ENCODE assay signal across 1 cellular context in genomic region chr19:5719961-5720790, GRCh38.
TF ChIP-seq lines count a peak whose summit lies in the region.

Gene CATSPERD (plus strand): TSS chr19:5720637. CDS start chr19:5720738, 101 bp downstream.
A gene with protein sequence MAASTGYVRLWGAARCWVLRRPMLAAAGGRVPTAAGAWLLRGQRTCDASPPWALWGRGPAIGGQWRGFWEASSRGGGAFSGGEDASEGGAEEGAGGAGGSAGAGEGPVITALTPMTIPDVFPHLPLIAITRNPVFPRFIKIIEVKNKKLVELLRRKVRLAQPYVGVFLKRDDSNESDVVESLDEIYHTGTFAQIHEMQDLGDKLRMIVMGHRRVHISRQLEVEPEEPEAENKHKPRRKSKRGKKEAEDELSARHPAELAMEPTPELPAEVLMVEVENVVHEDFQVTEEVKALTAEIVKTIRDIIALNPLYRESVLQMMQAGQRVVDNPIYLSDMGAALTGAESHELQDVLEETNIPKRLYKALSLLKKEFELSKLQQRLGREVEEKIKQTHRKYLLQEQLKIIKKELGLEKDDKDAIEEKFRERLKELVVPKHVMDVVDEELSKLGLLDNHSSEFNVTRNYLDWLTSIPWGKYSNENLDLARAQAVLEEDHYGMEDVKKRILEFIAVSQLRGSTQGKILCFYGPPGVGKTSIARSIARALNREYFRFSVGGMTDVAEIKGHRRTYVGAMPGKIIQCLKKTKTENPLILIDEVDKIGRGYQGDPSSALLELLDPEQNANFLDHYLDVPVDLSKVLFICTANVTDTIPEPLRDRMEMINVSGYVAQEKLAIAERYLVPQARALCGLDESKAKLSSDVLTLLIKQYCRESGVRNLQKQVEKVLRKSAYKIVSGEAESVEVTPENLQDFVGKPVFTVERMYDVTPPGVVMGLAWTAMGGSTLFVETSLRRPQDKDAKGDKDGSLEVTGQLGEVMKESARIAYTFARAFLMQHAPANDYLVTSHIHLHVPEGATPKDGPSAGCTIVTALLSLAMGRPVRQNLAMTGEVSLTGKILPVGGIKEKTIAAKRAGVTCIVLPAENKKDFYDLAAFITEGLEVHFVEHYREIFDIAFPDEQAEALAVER (minus strand): TSS chr19:5720146. CDS start chr19:5720132, 14 bp downstream.

TF ChIP-seq in HepG2, 621 proteins besides CTCF, POLR2A, EP300 and RAD21 (continued from another document and continues in another):
- TF ChIP-seq, protein P1, sequence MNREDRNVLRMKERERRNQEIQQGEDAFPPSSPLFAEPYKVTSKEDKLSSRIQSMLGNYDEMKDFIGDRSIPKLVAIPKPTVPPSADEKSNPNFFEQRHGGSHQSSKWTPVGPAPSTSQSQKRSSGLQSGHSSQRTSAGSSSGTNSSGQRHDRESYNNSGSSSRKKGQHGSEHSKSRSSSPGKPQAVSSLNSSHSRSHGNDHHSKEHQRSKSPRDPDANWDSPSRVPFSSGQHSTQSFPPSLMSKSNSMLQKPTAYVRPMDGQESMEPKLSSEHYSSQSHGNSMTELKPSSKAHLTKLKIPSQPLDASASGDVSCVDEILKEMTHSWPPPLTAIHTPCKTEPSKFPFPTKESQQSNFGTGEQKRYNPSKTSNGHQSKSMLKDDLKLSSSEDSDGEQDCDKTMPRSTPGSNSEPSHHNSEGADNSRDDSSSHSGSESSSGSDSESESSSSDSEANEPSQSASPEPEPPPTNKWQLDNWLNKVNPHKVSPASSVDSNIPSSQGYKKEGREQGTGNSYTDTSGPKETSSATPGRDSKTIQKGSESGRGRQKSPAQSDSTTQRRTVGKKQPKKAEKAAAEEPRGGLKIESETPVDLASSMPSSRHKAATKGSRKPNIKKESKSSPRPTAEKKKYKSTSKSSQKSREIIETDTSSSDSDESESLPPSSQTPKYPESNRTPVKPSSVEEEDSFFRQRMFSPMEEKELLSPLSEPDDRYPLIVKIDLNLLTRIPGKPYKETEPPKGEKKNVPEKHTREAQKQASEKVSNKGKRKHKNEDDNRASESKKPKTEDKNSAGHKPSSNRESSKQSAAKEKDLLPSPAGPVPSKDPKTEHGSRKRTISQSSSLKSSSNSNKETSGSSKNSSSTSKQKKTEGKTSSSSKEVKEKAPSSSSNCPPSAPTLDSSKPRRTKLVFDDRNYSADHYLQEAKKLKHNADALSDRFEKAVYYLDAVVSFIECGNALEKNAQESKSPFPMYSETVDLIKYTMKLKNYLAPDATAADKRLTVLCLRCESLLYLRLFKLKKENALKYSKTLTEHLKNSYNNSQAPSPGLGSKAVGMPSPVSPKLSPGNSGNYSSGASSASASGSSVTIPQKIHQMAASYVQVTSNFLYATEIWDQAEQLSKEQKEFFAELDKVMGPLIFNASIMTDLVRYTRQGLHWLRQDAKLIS (CRISPR knock-in tag; IDR thresholded peaks at IDR 0.05): 0 out of 2 replicates have a peak, but pooled peaks have one; percentile 29
- TF ChIP-seq ZNF292 (CRISPR knock-in tag; IDR thresholded peaks at IDR 0.05; ENCODE audit: borderline replicate concordance, low read depth): no peak
- TF ChIP-seq PHF21A (CRISPR knock-in tag; IDR thresholded peaks at IDR 0.05): peak; percentile 90
- peak; percentile 94 for TF ChIP-seq PHF8 (CRISPR knock-in tag; IDR thresholded peaks at IDR 0.05)
- TF ChIP-seq PAF1 (CRISPR knock-in tag; IDR thresholded peaks at IDR 0.05): no peak
- TF ChIP-seq ZNF75D (CRISPR knock-in tag; IDR thresholded peaks at IDR 0.05; ENCODE audit: borderline replicate concordance): peak; percentile 77; the same call in 1 of the 2 replicates
- peak; percentile 61; the same call in 1 of the 2 replicates for TF ChIP-seq MIER3 (CRISPR knock-in tag; IDR thresholded peaks at IDR 0.05; ENCODE audit: borderline replicate concordance)
- TF ChIP-seq ZNF781 (CRISPR knock-in tag; IDR thresholded peaks at IDR 0.05; ENCODE audit: borderline replicate concordance, not compliant biosample characterization): no peak
- TF ChIP-seq, protein P2, sequence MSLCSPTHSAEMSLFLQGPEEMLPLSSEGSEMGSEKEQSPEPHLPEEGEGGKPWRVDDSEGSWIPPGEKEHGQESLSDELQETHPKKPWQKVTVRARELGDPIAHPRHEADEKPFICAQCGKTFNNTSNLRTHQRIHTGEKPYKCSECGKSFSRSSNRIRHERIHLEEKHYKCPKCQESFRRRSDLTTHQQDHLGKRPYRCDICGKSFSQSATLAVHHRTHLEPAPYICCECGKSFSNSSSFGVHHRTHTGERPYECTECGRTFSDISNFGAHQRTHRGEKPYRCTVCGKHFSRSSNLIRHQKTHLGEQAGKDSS (CRISPR knock-in tag; IDR thresholded peaks at IDR 0.05; ENCODE audit: borderline replicate concordance, low read depth): peak; percentile 52; the same call in 1 of the 2 replicates
- no peak for TF ChIP-seq ZNF644 (CRISPR knock-in tag; IDR thresholded peaks at IDR 0.05; ENCODE audit: low read depth)
- peak; percentile 30; the same call in 1 of the 2 replicates for TF ChIP-seq DNMT1 (CRISPR knock-in tag; IDR thresholded peaks at IDR 0.05)
- TF ChIP-seq RFX3 (CRISPR knock-in tag; IDR thresholded peaks at IDR 0.05): no peak
- TF ChIP-seq ZNF34 (CRISPR knock-in tag; IDR thresholded peaks at IDR 0.05; ENCODE audit: borderline replicate concordance): no peak
- TF ChIP-seq RFXANK (CRISPR knock-in tag; IDR thresholded peaks at IDR 0.05): no peak; the same call in 1 of the 2 replicates
- peak; percentile 85 for TF ChIP-seq ZNF136 (CRISPR knock-in tag; IDR thresholded peaks at IDR 0.05; ENCODE audit: low read depth)
- no peak for TF ChIP-seq NR2F6 (IDR thresholded peaks at IDR 0.05)
- TF ChIP-seq NR2F6 (CRISPR knock-in tag; IDR thresholded peaks at IDR 0.05): peak; percentile 41; the same call in 1 of the 2 replicates
- TF ChIP-seq KDM2A (CRISPR knock-in tag; IDR thresholded peaks at IDR 0.05; ENCODE audit: borderline replicate concordance, low read depth): peak; percentile 95
- TF ChIP-seq ZNF121 (CRISPR knock-in tag; IDR thresholded peaks at IDR 0.05): peak; percentile 46; the same call in 1 of the 2 replicates
- TF ChIP-seq GTF3A (CRISPR knock-in tag; conservative IDR thresholded peaks at IDR 0.05): 0 out of 2 replicates have a peak, but pooled peaks have one; percentile 23
- TF ChIP-seq ZNF549 (CRISPR knock-in tag; IDR thresholded peaks at IDR 0.05): no peak; the same call in 1 of the 2 replicates
- TF ChIP-seq ZIK1 (CRISPR knock-in tag; IDR thresholded peaks at IDR 0.05; ENCODE audit: borderline replicate concordance, low read depth): peak; percentile 79; the same call in 1 of the 2 replicates
- TF ChIP-seq HHEX (CRISPR knock-in tag; IDR thresholded peaks at IDR 0.05): no peak
- no peak for TF ChIP-seq ZNF235 (CRISPR knock-in tag; IDR thresholded peaks at IDR 0.05; ENCODE audit: borderline replicate concordance)
- no peak for TF ChIP-seq NFIB (CRISPR knock-in tag; IDR thresholded peaks at IDR 0.05; ENCODE audit: borderline replicate concordance)
- TF ChIP-seq, protein P3, sequence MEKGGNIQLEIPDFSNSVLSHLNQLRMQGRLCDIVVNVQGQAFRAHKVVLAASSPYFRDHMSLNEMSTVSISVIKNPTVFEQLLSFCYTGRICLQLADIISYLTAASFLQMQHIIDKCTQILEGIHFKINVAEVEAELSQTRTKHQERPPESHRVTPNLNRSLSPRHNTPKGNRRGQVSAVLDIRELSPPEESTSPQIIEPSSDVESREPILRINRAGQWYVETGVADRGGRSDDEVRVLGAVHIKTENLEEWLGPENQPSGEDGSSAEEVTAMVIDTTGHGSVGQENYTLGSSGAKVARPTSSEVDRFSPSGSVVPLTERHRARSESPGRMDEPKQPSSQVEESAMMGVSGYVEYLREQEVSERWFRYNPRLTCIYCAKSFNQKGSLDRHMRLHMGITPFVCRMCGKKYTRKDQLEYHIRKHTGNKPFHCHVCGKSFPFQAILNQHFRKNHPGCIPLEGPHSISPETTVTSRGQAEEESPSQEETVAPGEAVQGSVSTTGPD (CRISPR knock-in tag; IDR thresholded peaks at IDR 0.05): no peak
- peak; percentile 94 for TF ChIP-seq ATF1 (CRISPR knock-in tag; IDR thresholded peaks at IDR 0.05)
- TF ChIP-seq SYNCRIP (IDR thresholded peaks at IDR 0.05; ENCODE audit: insufficient read depth, low read depth, low read length): no peak
- TF ChIP-seq YY1 (IDR thresholded peaks at IDR 0.05; ENCODE audit: insufficient read depth, insufficient replicate concordance, low read depth, low read length): peak; percentile 98
- peak; percentile 73; the same call in 1 of the 2 replicates for TF ChIP-seq ZSCAN12 (CRISPR knock-in tag; IDR thresholded peaks at IDR 0.05)
- TF ChIP-seq RARG (CRISPR knock-in tag; IDR thresholded peaks at IDR 0.05; ENCODE audit: low read depth): no peak
- TF ChIP-seq ZNF850 (CRISPR knock-in tag; conservative IDR thresholded peaks at IDR 0.05): no peak
- TF ChIP-seq HMGXB3 (CRISPR knock-in tag; IDR thresholded peaks at IDR 0.05; ENCODE audit: borderline replicate concordance): peak; percentile 50; the same call in 1 of the 2 replicates
- peak; percentile 93; the same call in 1 of the 2 replicates for TF ChIP-seq ZNF780A (CRISPR knock-in tag; IDR thresholded peaks at IDR 0.05)
- no peak for TF ChIP-seq SRSF4 (IDR thresholded peaks at IDR 0.05; ENCODE audit: low read depth, low read length, poor library complexity, severe bottlenecking)
- peak; percentile 83 for TF ChIP-seq HDAC2 (CRISPR knock-in tag; IDR thresholded peaks at IDR 0.05)
- no peak for TF ChIP-seq NFE2 (CRISPR knock-in tag; IDR thresholded peaks at IDR 0.05)
- TF ChIP-seq WIZ (CRISPR knock-in tag; IDR thresholded peaks at IDR 0.05): no peak
- TF ChIP-seq GABPB1 (CRISPR knock-in tag; IDR thresholded peaks at IDR 0.05): peak; percentile 97
- TF ChIP-seq ZNF646 (CRISPR knock-in tag; IDR thresholded peaks at IDR 0.05): no peak
- peak; percentile 60 for TF ChIP-seq MED8 (CRISPR knock-in tag; IDR thresholded peaks at IDR 0.05; ENCODE audit: insufficient replicate concordance)
- peak; percentile 92 for TF ChIP-seq SP4 (CRISPR knock-in tag; IDR thresholded peaks at IDR 0.05)
- TF ChIP-seq ZNF44 (CRISPR knock-in tag; IDR thresholded peaks at IDR 0.05): peak; percentile 53; the same call in 1 of the 2 replicates
- TF ChIP-seq ZBTB7B (CRISPR knock-in tag; IDR thresholded peaks at IDR 0.05): peak; percentile 48; the same call in 1 of the 2 replicates
- peak; percentile 74; the same call in 1 of the 2 replicates for TF ChIP-seq ZNF562 (CRISPR knock-in tag; IDR thresholded peaks at IDR 0.05; ENCODE audit: borderline replicate concordance)
- TF ChIP-seq ARNTL (CRISPR knock-in tag; IDR thresholded peaks at IDR 0.05): peak; percentile 98
